Comparison of ENCODE assay signal across 8 cellular contexts in genomic region chr14:23300687-23301223, GRCh38. TPM values are rescaled to one million over a fixed set of nuclear protein-coding genes. Genes with fewer than 3 reads are reported as not detected.
A peak's percentile ranks its signal among the peaks of the same experiment; 100 is the strongest.
DNase-seq lines count a peak whose midpoint lies in the region; ATAC-seq and TF ChIP-seq lines count a peak whose summit lies in the region.

No MANE protein-coding gene starts in this region.

- WGBS in HUES64, result 11% methylated on average over 13 of the region's 13 CpGs
- 2 to 5% (median 3%) methylated on average over 13 of the region's 13 CpGs for WGBS in ovary, 3 donors

- H3K9me3 ChIP-seq in CD4-positive, alpha-beta T cell (ENCODE audit: control insufficient read depth, low read length), result no peaks in the 10 kb centered on the region
- H3K9me3 ChIP-seq in HUES64 (ENCODE audit: insufficient read depth, low read depth, low read length), result no peaks in the 10 kb centered on the region
- H3K9me3 ChIP-seq in ovary, result no peaks in the 10 kb centered on the region

- no peak for TF ChIP-seq CTCF in CD4-positive, alpha-beta T cell (IDR thresholded peaks at IDR 0.05)
- TF ChIP-seq CTCF in ovary (IDR thresholded peaks at IDR 0.05), result no peak

- DNase-seq in CD4-positive, alpha-beta T cell, result peak in 1 of 10 experiments; percentile 19
- DNase-seq in activated T-helper 1 cell treated with anti-CD3 and anti-CD28 coated beads, Interleukin-12 subunit alpha, Interleukin-12 subunit beta, Interleukin-2, Interleukin-4 antibody, amounts not matched to agents 30 ng/mL and 10 ng/mL and 1 ng/mL, durations not matched to agents 14 hours and 24 hours and 36 hours (ENCODE audit: low spot score), result no peak
- peak; percentile 33 for DNase-seq in glomerular visceral epithelial cell (ENCODE audit: extremely low spot score)
- DNase-seq in ovary, result peak in 4 of 5 donors; percentile 48 to 63 (median 59)
- no peak for DNase-seq in iPS-NIHi7 (ENCODE audit: extremely low spot score)
- no peak for DNase-seq in 8988T

- no peak for TF ChIP-seq EP300 in ovary (IDR thresholded peaks at IDR 0.05)

- H3K9me3 Mint-ChIP-seq in CD4-positive, alpha-beta T cell, result no peaks in the 10 kb centered on the region
- H3K9me3 Mint-ChIP-seq in activated T-helper 1 cell treated with anti-CD3 and anti-CD28 coated beads, Interleukin-12 subunit alpha, Interleukin-12 subunit beta, Interleukin-2, Interleukin-4 antibody, amounts not matched to agents 30 ng/mL and 10 ng/mL and 1 ng/mL, durations not matched to agents 14 hours and 24 hours and 36 hours, result no peaks in the 10 kb centered on the region

- H3K27me3 ChIP-seq in CD4-positive, alpha-beta T cell (ENCODE audit: control insufficient read depth, insufficient read depth, low read length), result peaks cover 2% of the 10 kb centered on the region
- peaks cover 71% of the 10 kb centered on the region for H3K27me3 ChIP-seq in HUES64 (ENCODE audit: insufficient read depth, low read length)
- no peaks in the 10 kb centered on the region for H3K27me3 ChIP-seq in ovary

- TF ChIP-seq POLR2A in ovary (IDR thresholded peaks at IDR 0.05), result no peak

- peak overlapping the region; percentile 90 for H3K4me3 ChIP-seq in HUES64 (ENCODE audit: low read length)
- peak overlapping the region; percentile 63 for H3K4me3 ChIP-seq in ovary

- peaks cover 7% of the 10 kb centered on the region; the same call in 1 of the 2 replicates for H3K4me1 ChIP-seq in HUES64 (ENCODE audit: insufficient read depth, low read length)
- H3K4me1 ChIP-seq in ovary (ENCODE audit: insufficient read depth), result no peaks in the 10 kb centered on the region

- H3K36me3 ChIP-seq in HUES64 (ENCODE audit: insufficient read depth, low read length) (no peaks in the 10 kb centered on the region), ovary (no peaks in the 10 kb centered on the region)

- POLR2A ChIA-PET in CD4-positive, alpha-beta T cell (lab: Charles Lee), result interaction anchor here (0.7 to 10.5 kb wide), 12 partner anchors 8 to 280 kb away, joined by 3 to 455 read pairs (median 8); partner anchors contain the start of genes ACIN1, C14orf119, HOMEZ and NGDN

- CTCF ChIA-PET in CD4-positive, alpha-beta T cell (lab: Charles Lee), result interaction anchor here (0.5 to 4.4 kb wide), 15 partner anchors 9 to 232 kb away, joined by 3 to 66 read pairs (median 5); partner anchors contain the start of genes HOMEZ and PABPN1

- H3K4me3 Mint-ChIP-seq in CD4-positive, alpha-beta T cell, result peak overlapping the region; percentile 96
- peak overlapping the region; percentile 91 for H3K4me3 Mint-ChIP-seq in activated T-helper 1 cell treated with anti-CD3 and anti-CD28 coated beads, Interleukin-12 subunit alpha, Interleukin-12 subunit beta, Interleukin-2, Interleukin-4 antibody, amounts not matched to agents 30 ng/mL and 10 ng/mL and 1 ng/mL, durations not matched to agents 14 hours and 24 hours and 36 hours

- intact Hi-C loops in CD4-positive, alpha-beta T cell (cut with DNase I, micrococcal nuclease), result loop anchor here (1.0 to 10.0 kb wide), 9 partner anchors 13 to 1144 kb away; partner anchors contain the start of genes DAD1 (in 1 of the 2), HAUS4 (in 1 of the 2), HOMEZ (in 1 of the 2) and SDR39U1 (in 1 of the 2)
- intact Hi-C loops in activated T-helper 1 cell treated with anti-CD3 and anti-CD28 coated beads, Interleukin-12 subunit alpha, Interleukin-12 subunit beta, Interleukin-2, Interleukin-4 antibody, amounts not matched to agents 30 ng/mL and 10 ng/mL and 1 ng/mL, durations not matched to agents 14 hours and 24 hours and 36 hours (cut with micrococcal nuclease), result loop anchor here (1.0 to 5.0 kb wide), 9 partner anchors 14 to 713 kb away; partner anchors contain the start of genes ACIN1, C14orf119, DAD1 and HOMEZ
- intact Hi-C loops in ovary (cut with DNase I), result loop anchor here in 1 of 4 donors (5.0 kb wide), 1 partner anchor 293 kb away; no protein-coding TSS in a partner anchor

- peaks cover 39% of the 10 kb centered on the region for H3K4me1 Mint-ChIP-seq in CD4-positive, alpha-beta T cell (ENCODE audit: low read depth)
- H3K4me1 Mint-ChIP-seq in activated T-helper 1 cell treated with anti-CD3 and anti-CD28 coated beads, Interleukin-12 subunit alpha, Interleukin-12 subunit beta, Interleukin-2, Interleukin-4 antibody, amounts not matched to agents 30 ng/mL and 10 ng/mL and 1 ng/mL, durations not matched to agents 14 hours and 24 hours and 36 hours (ENCODE audit: low read depth), result peaks cover 29% of the 10 kb centered on the region

- H3K27me3 Mint-ChIP-seq in CD4-positive, alpha-beta T cell, result peaks cover 8% of the 10 kb centered on the region
- H3K27me3 Mint-ChIP-seq in activated T-helper 1 cell treated with anti-CD3 and anti-CD28 coated beads, Interleukin-12 subunit alpha, Interleukin-12 subunit beta, Interleukin-2, Interleukin-4 antibody, amounts not matched to agents 30 ng/mL and 10 ng/mL and 1 ng/mL, durations not matched to agents 14 hours and 24 hours and 36 hours (ENCODE audit: insufficient read depth), result no peaks in the 10 kb centered on the region

- H3K27ac Mint-ChIP-seq in CD4-positive, alpha-beta T cell, result peak overlapping the region; percentile 97
- H3K27ac Mint-ChIP-seq in activated T-helper 1 cell treated with anti-CD3 and anti-CD28 coated beads, Interleukin-12 subunit alpha, Interleukin-12 subunit beta, Interleukin-2, Interleukin-4 antibody, amounts not matched to agents 30 ng/mL and 10 ng/mL and 1 ng/mL, durations not matched to agents 14 hours and 24 hours and 36 hours, result peak overlapping the region; percentile 95

- no peak for ATAC-seq in CD4-positive, alpha-beta T cell (ENCODE audit: poor library complexity)
- no peak for ATAC-seq in GM21737 (IDR thresholded peaks at IDR 0.05; ENCODE audit: unreplicated experiment)

- peak overlapping the region; percentile 86 for H3K27ac ChIP-seq in CD4-positive, alpha-beta T cell (ENCODE audit: low read depth, low read length)
- H3K27ac ChIP-seq in HUES64 (ENCODE audit: low read depth, low read length) (no peak overlapping the region), ovary (peak overlapping the region; percentile 92 to 94)

- peak overlapping the region; percentile 67; the same call in 1 of the 2 replicates for H3K9ac ChIP-seq in HUES64 (ENCODE audit: low read depth, low read length)

- H3K36me3 Mint-ChIP-seq in CD4-positive, alpha-beta T cell (ENCODE audit: low read depth), result peaks cover 27% of the 10 kb centered on the region
- peaks cover 12% of the 10 kb centered on the region for H3K36me3 Mint-ChIP-seq in activated T-helper 1 cell treated with anti-CD3 and anti-CD28 coated beads, Interleukin-12 subunit alpha, Interleukin-12 subunit beta, Interleukin-2, Interleukin-4 antibody, amounts not matched to agents 30 ng/mL and 10 ng/mL and 1 ng/mL, durations not matched to agents 14 hours and 24 hours and 36 hours (ENCODE audit: low read depth)

RNA-seq across cellular contexts. Expression of gene PPP1R3E, which starts 1.9 kb away (rescaled TPM):
- total RNA-seq in CD4-positive, alpha-beta T cell, result 10 to 100 TPM; 51.0 to 53.8 TPM
- 2.2 TPM for polyA plus RNA-seq in HUES64 (2013, experiment 1 of 2)
- 3.7 TPM for polyA plus RNA-seq in HUES64 (2013, experiment 2 of 2)
- total RNA-seq in activated T-helper 1 cell treated with anti-CD3 and anti-CD28 coated beads, Interleukin-12 subunit alpha, Interleukin-12 subunit beta, Interleukin-2, Interleukin-4 antibody, amounts not matched to agents 30 ng/mL and 10 ng/mL and 1 ng/mL, durations not matched to agents 14 hours and 24 hours and 36 hours, result 16.6 and 17.3 TPM in 2 replicates
- 10 to 100 TPM in 5 of 7 donors, 1 to 10 TPM in 2; 6.8 to 26.4 (median 21.2) TPM for total RNA-seq in ovary
- 10 to 100 TPM; 10.7 to 17.3 TPM for polyA plus RNA-seq in ovary

RNA-seq across cellular contexts. Expression of gene BCL2L2, which starts 5.9 kb away (rescaled TPM):
- total RNA-seq in CD4-positive, alpha-beta T cell, result 1 to 10 TPM; 2.3 to 3.7 TPM
- 9.1 TPM for polyA plus RNA-seq in HUES64 (2013, experiment 1 of 2)
- 10.4 TPM for polyA plus RNA-seq in HUES64 (2013, experiment 2 of 2)
- total RNA-seq in activated T-helper 1 cell treated with anti-CD3 and anti-CD28 coated beads, Interleukin-12 subunit alpha, Interleukin-12 subunit beta, Interleukin-2, Interleukin-4 antibody, amounts not matched to agents 30 ng/mL and 10 ng/mL and 1 ng/mL, durations not matched to agents 14 hours and 24 hours and 36 hours, result 4.1 and 7.1 TPM in 2 replicates
- 10 to 100 TPM; 17.0 to 38.7 (median 29.1) TPM for total RNA-seq in ovary
- 10 to 100 TPM; 31.7 to 36.0 TPM for polyA plus RNA-seq in ovary

RNA-seq across cellular contexts. Expression of gene HOMEZ, which starts 14.8 kb away (rescaled TPM):
- total RNA-seq in CD4-positive, alpha-beta T cell, result 1 to 10 TPM; 2.0 to 2.8 TPM
- polyA plus RNA-seq in HUES64 (2013, experiment 1 of 2), result 8.1 TPM
- polyA plus RNA-seq in HUES64 (2013, experiment 2 of 2), result 11.6 TPM
- total RNA-seq in activated T-helper 1 cell treated with anti-CD3 and anti-CD28 coated beads, Interleukin-12 subunit alpha, Interleukin-12 subunit beta, Interleukin-2, Interleukin-4 antibody, amounts not matched to agents 30 ng/mL and 10 ng/mL and 1 ng/mL, durations not matched to agents 14 hours and 24 hours and 36 hours, result 10.9 and 12.2 TPM in 2 replicates
- total RNA-seq in ovary, result 10 to 100 TPM in 5 of 7 donors, 1 to 10 TPM in 2; 5.9 to 22.8 (median 13.4) TPM
- polyA plus RNA-seq in ovary, result 10 to 100 TPM in 1 of 2 donors, 1 to 10 TPM in 1; 7.6 to 23.7 TPM

RNA-seq across cellular contexts. Expression of gene PABPN1, which starts 20.5 kb away (rescaled TPM):
- 100 to 1,000 TPM; 188 to 195 TPM for total RNA-seq in CD4-positive, alpha-beta T cell
- 225 TPM for polyA plus RNA-seq in HUES64 (2013, experiment 1 of 2)
- 216 TPM for polyA plus RNA-seq in HUES64 (2013, experiment 2 of 2)
- total RNA-seq in activated T-helper 1 cell treated with anti-CD3 and anti-CD28 coated beads, Interleukin-12 subunit alpha, Interleukin-12 subunit beta, Interleukin-2, Interleukin-4 antibody, amounts not matched to agents 30 ng/mL and 10 ng/mL and 1 ng/mL, durations not matched to agents 14 hours and 24 hours and 36 hours, result 252 and 266 TPM in 2 replicates
- 100 to 1,000 TPM in 5 of 7 donors, 10 to 100 TPM in 2; 37.2 to 164 (median 136) TPM for total RNA-seq in ovary
- polyA plus RNA-seq in ovary, result 100 to 1,000 TPM in 1 of 2 donors, 10 to 100 TPM in 1; 93.4 to 117 TPM

RNA-seq across cellular contexts. Expression of gene SLC22A17, which starts 51.9 kb away (rescaled TPM):
- total RNA-seq in CD4-positive, alpha-beta T cell, result 10 to 100 TPM; 19.5 to 21.1 TPM
- 23.6 TPM for polyA plus RNA-seq in HUES64 (2013, experiment 1 of 2)
- 28.5 TPM for polyA plus RNA-seq in HUES64 (2013, experiment 2 of 2)
- total RNA-seq in activated T-helper 1 cell treated with anti-CD3 and anti-CD28 coated beads, Interleukin-12 subunit alpha, Interleukin-12 subunit beta, Interleukin-2, Interleukin-4 antibody, amounts not matched to agents 30 ng/mL and 10 ng/mL and 1 ng/mL, durations not matched to agents 14 hours and 24 hours and 36 hours, result 3.1 and 5.0 TPM in 2 replicates
- 10 to 100 TPM; 25.0 to 48.0 (median 38.5) TPM for total RNA-seq in ovary
- 10 to 100 TPM in 1 of 2 donors, 1 to 10 TPM in 1; 8.9 to 32.7 TPM for polyA plus RNA-seq in ovary

Comparison
In these comparisons a context has a peak if more than half of its experiments do, and no peak if none do; other contexts are left out.
1. DNase-seq: peak in glomerular visceral epithelial cell (single experiment) and ovary (4 of 5); none in activated T-helper 1 cell treated with anti-CD3 and anti-CD28 coated beads, Interleukin-12 subunit alpha, Interleukin-12 subunit beta, Interleukin-2, Interleukin-4 antibody, amounts not matched to agents 30 ng/mL and 10 ng/mL and 1 ng/mL, durations not matched to agents 14 hours and 24 hours and 36 hours (single experiment), iPS-NIHi7 (single experiment) and 8988T (single experiment).